In the genomic region with DNA sequence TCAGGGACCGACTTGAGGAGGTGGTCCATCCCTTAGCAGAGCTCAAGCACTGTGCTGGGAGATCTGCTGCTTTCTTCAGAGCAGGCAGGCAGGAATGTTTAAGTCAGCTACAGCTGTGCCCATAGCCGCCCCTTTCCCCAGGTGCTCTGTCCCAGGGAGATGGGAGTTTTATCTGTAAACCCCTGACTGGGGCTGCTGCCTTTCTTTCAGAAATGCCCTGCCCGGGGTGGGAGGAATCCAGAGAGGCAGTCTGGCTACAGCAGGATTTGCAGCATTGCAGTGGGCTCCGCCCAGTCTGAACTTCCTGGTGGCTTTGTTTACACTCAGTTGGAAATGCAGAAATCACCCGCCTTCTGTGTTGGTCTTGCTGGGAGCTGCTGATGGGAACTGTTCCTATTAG, we compare ENCODE assay signal across 25 cellular contexts. TPM values are rescaled to one million over a fixed set of nuclear protein-coding genes. Genes with fewer than 3 reads are reported as not detected.
A peak's percentile ranks its signal among the peaks of the same experiment; 100 is the strongest.
DNase-seq lines count a peak whose midpoint lies in the region; ATAC-seq and TF ChIP-seq lines count a peak whose summit lies in the region.
"Had no signal": no experiment of that assay in that cellular context is flagged by ENCODE, and none has a peak within 500 bp of the region (broad histone marks: within the 10 kb centered on the region; RNA-seq: fewer than 3 reads in every experiment).

No MANE protein-coding gene starts in this region.

- no peaks in the 10 kb centered on the region for H3K9me3 ChIP-seq in hepatocyte (ENCODE audit: low read depth)
- H3K9me3 ChIP-seq: BLaER1 had no signal

- no peak overlapping the region for H3K4me2 ChIP-seq in hepatocyte
- H3K4me2 ChIP-seq: BLaER1 had no signal

- peak; percentile 63 for ATAC-seq in esophagus mucosa
- ATAC-seq: heart left ventricle; naive thymus-derived CD4-positive, alpha-beta T cell; stimulated activated naive CD8-positive, alpha-beta T cell treated with anti-CD3 and anti-CD28 coated beads, Interleukin-15, amount 100 ng/mL, for 72 hours had no signal

- H3K79me2 ChIP-seq in hepatocyte: no peaks in the 10 kb centered on the region

- H3K9me2 ChIP-seq in hepatocyte (replicated peaks; ENCODE audit: insufficient read depth): no peaks in the 10 kb centered on the region

- H3K4me1 ChIP-seq in hepatocyte (ENCODE audit: insufficient read depth): no peaks in the 10 kb centered on the region
- H3K4me1 ChIP-seq: BLaER1, Caco-2, SJCRH30, tibial artery had no signal

- H3K36me3 ChIP-seq in hepatocyte (replicated peaks; ENCODE audit: insufficient read depth, low read depth): no peaks in the 10 kb centered on the region
- H3K36me3 ChIP-seq: BLaER1, heart left ventricle, SJCRH30, tibial artery had no signal

- 74% methylated on average over 5 of the region's 5 CpGs for WGBS in hepatocyte (ENCODE audit: low lambda C conversion rate, missing lambda C conversion rate)

- no peaks in the 10 kb centered on the region for H3K27me3 ChIP-seq in hepatocyte
- H3K27me3 ChIP-seq: BLaER1, heart left ventricle, SJCRH30, tibial artery had no signal

- H3K4me3 ChIP-seq in LNCaP clone FGC (ENCODE audit: low read depth, low read length) (no peak overlapping the region), hepatocyte (no peak overlapping the region)
- H3K4me3 ChIP-seq: BLaER1, heart left ventricle, SJCRH30, tibial artery had no signal

- DNase-seq in DMS53 treated with DMSO at 0.1 percent for 48 hours (lab: John Stamatoyannopoulos, UW; ENCODE audit: unreplicated experiment): peak; percentile 13
- DNase-seq in LNCaP clone FGC (ENCODE audit: low read depth): peak; percentile 1
- DNase-seq in posterior vena cava (ENCODE audit: low spot score): peak; percentile 64
- no peak for DNase-seq in hepatocyte (ENCODE audit: low spot score)
- DNase-seq in activated T-cell treated with anti-CD3 and anti-CD28 coated beads, Interleukin-2, amount 50 U/mL, for 48 hours: no peak
- no peak for DNase-seq in stimulated activated naive CD4-positive, alpha-beta T cell (lab: John Stamatoyannopoulos, UW)
- DNase-seq: activated CD4-positive, alpha-beta memory T cell treated with anti-CD3 and anti-CD28 coated beads for 36 hours; activated CD8-positive, alpha-beta memory T cell treated with anti-CD3 and anti-CD28 coated beads, Interleukin-2, amount 50 U/mL, for 4 hours; activated naive CD4-positive, alpha-beta T cell treated with anti-CD3 and anti-CD28 coated beads, Interleukin-2, amount 50 U/mL, for 16 hours; amygdala; DND-41; effector CD8-positive, alpha-beta T cell; foreskin fibroblast; HFFc6; naive thymus-derived CD4-positive, alpha-beta T cell; NCI-H1105 treated with DMSO at 0.1 percent for 48 hours; NCI-H1930; occipital lobe; SJCRH30; stimulated activated naive CD8-positive, alpha-beta T cell treated with anti-CD3 and anti-CD28 coated beads, Interleukin-15, amount 100 ng/mL, for 72 hours had no signal

- intact Hi-C loops in posterior vena cava (cut with DNase I): loop anchor here in 1 of 2 donors (10.0 kb wide), 1 partner anchor 1309 kb away; no protein-coding TSS in a partner anchor

- H2AFZ ChIP-seq in hepatocyte: no peak overlapping the region

- H4K20me1 ChIP-seq in hepatocyte (ENCODE audit: insufficient read depth, poor library complexity, severe bottlenecking): no peaks in the 10 kb centered on the region
- H4K20me1 ChIP-seq: BLaER1 had no signal

- TF ChIP-seq CTCF in LNCaP clone FGC (IDR thresholded peaks at IDR 0.05; ENCODE audit: control insufficient read depth, extremely low read depth, insufficient read depth): no peak
- no peak for TF ChIP-seq CTCF in hepatocyte (IDR thresholded peaks at IDR 0.05; ENCODE audit: poor library complexity)

- H3K27ac ChIP-seq in hepatocyte: no peak overlapping the region
- H3K27ac ChIP-seq: BLaER1, heart left ventricle, SJCRH30, tibial artery had no signal

RNA-seq across cellular contexts. Expression of a gene that starts 51.2 kb away (rescaled TPM):
- total RNA-seq in esophagus mucosa (0.56 TPM), posterior vena cava (10 to 100 TPM; 10.9 to 19.4 TPM), hepatocyte (64.6 and 72.3 TPM in 2 replicates)
- 19.3 and 20.2 TPM in 2 replicates for polyA plus RNA-seq in hepatocyte

Comparison
In these comparisons a context has a peak if more than half of its experiments do, and no peak if none do; other contexts are left out.
1. DNase-seq: peak in DMS53 treated with DMSO at 0.1 percent for 48 hours (single experiment), LNCaP clone FGC (single experiment) and posterior vena cava (single experiment); none in hepatocyte (single experiment), activated T-cell treated with anti-CD3 and anti-CD28 coated beads, Interleukin-2, amount 50 U/mL, for 48 hours (0 of 2) and stimulated activated naive CD4-positive, alpha-beta T cell (0 of 6).